16 cellular contexts compared by ENCODE assay signal in the genomic region with DNA sequence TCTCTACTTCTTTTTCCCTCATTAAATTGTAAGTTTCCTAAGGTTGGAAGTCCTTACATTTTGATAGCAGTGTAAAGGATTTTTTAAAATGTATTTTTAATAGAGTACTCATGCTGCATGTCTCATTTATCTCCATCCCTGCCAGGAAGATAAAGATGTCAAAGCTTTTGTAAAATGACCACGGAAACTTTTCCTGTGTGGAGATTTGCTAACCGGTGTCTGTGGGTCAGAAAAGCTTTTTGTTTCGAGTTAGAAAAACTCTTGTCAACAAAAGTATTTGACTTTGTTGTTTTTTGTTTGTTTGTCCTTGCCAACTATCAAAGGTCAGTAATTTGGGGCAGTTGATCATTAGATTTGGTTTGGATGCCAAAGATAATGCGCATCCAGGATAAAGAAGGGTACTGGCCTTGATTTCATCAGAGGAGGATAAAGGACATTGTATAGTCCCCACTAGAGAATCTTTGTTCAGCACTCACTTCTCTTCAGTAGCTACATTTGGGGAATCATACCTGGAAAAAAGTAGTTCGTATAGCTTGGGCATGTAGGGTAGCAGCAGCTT.
A peak's percentile ranks its signal among the peaks of the same experiment; 100 is the strongest.
DNase-seq lines count a peak whose midpoint lies in the region; ATAC-seq, FAIRE-seq and TF ChIP-seq lines count a peak whose summit lies in the region.
"Had no signal": no experiment of that assay in that cellular context is flagged by ENCODE, and none has a peak within 500 bp of the region (broad histone marks: within the 10 kb centered on the region; RNA-seq: fewer than 3 reads in every experiment).

No MANE protein-coding gene starts in this region.

- DNase-seq in activated T-cell treated with anti-CD3 and anti-CD28 coated beads, Interleukin-2, amount 50 U/mL, for 72 hours: no peak
- no peak for DNase-seq in activated T-cell treated with anti-CD3 and anti-CD28 coated beads, Interleukin-2, amount 50 U/mL, for 4 hours
- no peak for DNase-seq in T-cell
- no peak for DNase-seq in kidney
- DNase-seq in stimulated activated naive CD8-positive, alpha-beta T cell treated with anti-CD3 and anti-CD28 coated beads, Interleukin-15, amount 100 ng/mL, for 72 hours: no peak
- no peak for DNase-seq in activated CD4-positive, CD25-positive, alpha-beta regulatory T cell (lab: John Stamatoyannopoulos, UW)
- no peak for DNase-seq in activated gamma-delta T cell (lab: John Stamatoyannopoulos, UW)
- DNase-seq: caudate nucleus, DMS53, heart left ventricle, NCI-H1105, NCI-H2227 treated with DMSO at 0.1 percent for 48 hours, nucleus accumbens had no signal

- POLR2A ChIA-PET in T-cell (lab: Charles Lee): no interaction called here

- peaks cover 28 to 36% of the 10 kb centered on the region in 2 donors for H3K4me1 ChIP-seq in kidney (ENCODE audit: control insufficient read depth in 1 of 2, insufficient read depth in 1 of 2, low read depth in 1 of 2, low read length in 2 of 2)

- peak overlapping the region in 1 of 2 donors; percentile 9 for H3K9ac ChIP-seq in kidney (ENCODE audit: low read length in 2 of 2)

- no peaks in the 10 kb centered on the region for H3K9me3 ChIP-seq in kidney (ENCODE audit: control insufficient read depth in 1 of 2, low read length in 2 of 2)
- H3K9me3 ChIP-seq: heart left ventricle had no signal

- H3K36me3 ChIP-seq in kidney (ENCODE audit: control insufficient read depth in 1 of 2, insufficient read depth in 2 of 2, low read length in 2 of 2): no peaks in the 10 kb centered on the region

- peaks cover 76% of the 10 kb centered on the region for H3K4me1 Mint-ChIP-seq in activated T-cell treated with anti-CD3 and anti-CD28 coated beads, Interleukin-2, amount 50 U/mL, for 72 hours (ENCODE audit: low read depth)
- peaks cover 58% of the 10 kb centered on the region for H3K4me1 Mint-ChIP-seq in activated T-cell treated with anti-CD3 and anti-CD28 coated beads, Interleukin-2, amount 50 U/mL, for 4 hours (ENCODE audit: low read depth)
- H3K4me1 Mint-ChIP-seq in T-cell: peaks cover 46 to 67% (median 52%) of the 10 kb centered on the region in 3 donors
- H3K4me1 Mint-ChIP-seq in stimulated activated naive CD8-positive, alpha-beta T cell treated with anti-CD3 and anti-CD28 coated beads, Interleukin-15, amount 100 ng/mL, for 72 hours: peaks cover 77% of the 10 kb centered on the region

- no peak for FAIRE-seq in kidney (lab: Jason Lieb, UNC)

- no peak for ATAC-seq in activated T-cell treated with anti-CD3 and anti-CD28 coated beads, Interleukin-2, amount 50 U/mL, for 72 hours (replicated peaks in 1 of 2)
- no peak for ATAC-seq in activated T-cell treated with anti-CD3 and anti-CD28 coated beads, Interleukin-2, amount 50 U/mL, for 4 hours
- ATAC-seq in T-cell (replicated peaks in 1 of 4) (no peak), HG02852 (IDR thresholded peaks at IDR 0.05; ENCODE audit: unreplicated experiment) (no peak)
- ATAC-seq in stimulated activated naive CD8-positive, alpha-beta T cell treated with anti-CD3 and anti-CD28 coated beads, Interleukin-15, amount 100 ng/mL, for 72 hours: no peak
- ATAC-seq: activated CD4-positive, CD25-positive, alpha-beta regulatory T cell treated with anti-CD3 and anti-CD28 coated beads, Interleukin-2, amount 50 U/mL, for 24 hours had no signal

- H3K9me3 Mint-ChIP-seq in activated T-cell treated with anti-CD3 and anti-CD28 coated beads, Interleukin-2, amount 50 U/mL, for 72 hours: peaks cover 0 to 2% of the 10 kb centered on the region in 2 donors
- H3K9me3 Mint-ChIP-seq in activated T-cell treated with anti-CD3 and anti-CD28 coated beads, Interleukin-2, amount 50 U/mL, for 4 hours: no peaks in the 10 kb centered on the region
- no peaks in the 10 kb centered on the region for H3K9me3 Mint-ChIP-seq in T-cell
- H3K9me3 Mint-ChIP-seq in stimulated activated naive CD8-positive, alpha-beta T cell treated with anti-CD3 and anti-CD28 coated beads, Interleukin-15, amount 100 ng/mL, for 72 hours: no peaks in the 10 kb centered on the region
- H3K9me3 Mint-ChIP-seq: activated T-helper 2 cell treated with anti-CD3 and anti-CD28 coated beads, Interferon-gamma antibody, Interleukin-2, Interleukin-4, amounts not matched to agents 10 μg/mL and 5 μg/mL and 100 μg/mL, durations not matched to agents 14 hours and 24 hours and 36 hours had no signal

- H3K4me3 Mint-ChIP-seq in activated T-cell treated with anti-CD3 and anti-CD28 coated beads, Interleukin-2, amount 50 U/mL, for 72 hours: peak overlapping the region; percentile 32 to 75
- no peak overlapping the region for H3K4me3 Mint-ChIP-seq in activated T-cell treated with anti-CD3 and anti-CD28 coated beads, Interleukin-2, amount 50 U/mL, for 4 hours
- H3K4me3 Mint-ChIP-seq in T-cell: no peak overlapping the region
- peak overlapping the region in 1 of 2 donors; percentile 67 for H3K4me3 Mint-ChIP-seq in stimulated activated naive CD8-positive, alpha-beta T cell treated with anti-CD3 and anti-CD28 coated beads, Interleukin-15, amount 100 ng/mL, for 72 hours

- H3K27ac Mint-ChIP-seq in activated T-cell treated with anti-CD3 and anti-CD28 coated beads, Interleukin-2, amount 50 U/mL, for 72 hours: peak overlapping the region; percentile 95
- peak overlapping the region; percentile 77 to 80 for H3K27ac Mint-ChIP-seq in T-cell
- H3K27ac Mint-ChIP-seq in stimulated activated naive CD8-positive, alpha-beta T cell treated with anti-CD3 and anti-CD28 coated beads, Interleukin-15, amount 100 ng/mL, for 72 hours: peak overlapping the region; percentile 90 to 95
- H3K27ac Mint-ChIP-seq: activated T-helper 2 cell treated with anti-CD3 and anti-CD28 coated beads, Interferon-gamma antibody, Interleukin-2, Interleukin-4, amounts not matched to agents 10 μg/mL and 5 μg/mL and 100 μg/mL, durations not matched to agents 14 hours and 24 hours and 36 hours had no signal

- CTCF ChIA-PET in T-cell (lab: Charles Lee): no interaction called here

- no peak overlapping the region for H3K4me3 ChIP-seq in kidney (ENCODE audit: low read length in 2 of 2)
- H3K4me3 ChIP-seq: heart left ventricle had no signal

- no peak for TF ChIP-seq CTCF in kidney (IDR thresholded peaks at IDR 0.05; ENCODE audit: borderline replicate concordance, extremely low read depth, insufficient read depth)

- no peaks in the 10 kb centered on the region for H3K27me3 Mint-ChIP-seq in activated T-cell treated with anti-CD3 and anti-CD28 coated beads, Interleukin-2, amount 50 U/mL, for 72 hours (ENCODE audit: low read depth)
- H3K27me3 Mint-ChIP-seq in activated T-cell treated with anti-CD3 and anti-CD28 coated beads, Interleukin-2, amount 50 U/mL, for 4 hours (ENCODE audit: low read depth): no peaks in the 10 kb centered on the region
- no peaks in the 10 kb centered on the region for H3K27me3 Mint-ChIP-seq in T-cell
- no peaks in the 10 kb centered on the region for H3K27me3 Mint-ChIP-seq in stimulated activated naive CD8-positive, alpha-beta T cell treated with anti-CD3 and anti-CD28 coated beads, Interleukin-15, amount 100 ng/mL, for 72 hours

- peak overlapping the region; percentile 23 to 93 for H3K27ac ChIP-seq in kidney (ENCODE audit: low read depth in 2 of 2, low read length in 2 of 2)

- intact Hi-C loops in kidney (cut with DNase I): no loop called here

- peaks cover 23 to 48% of the 10 kb centered on the region in 2 donors for H3K36me3 Mint-ChIP-seq in activated T-cell treated with anti-CD3 and anti-CD28 coated beads, Interleukin-2, amount 50 U/mL, for 72 hours (ENCODE audit: insufficient read depth in 2 of 2)
- peaks cover 64% of the 10 kb centered on the region for H3K36me3 Mint-ChIP-seq in activated T-cell treated with anti-CD3 and anti-CD28 coated beads, Interleukin-2, amount 50 U/mL, for 4 hours (ENCODE audit: insufficient read depth)
- peaks cover 74% of the 10 kb centered on the region for H3K36me3 Mint-ChIP-seq in T-cell

Comparison
In these comparisons a context has a peak if more than half of its experiments do, and no peak if none do; other contexts are left out.
1. H3K4me3 Mint-ChIP-seq: peak in activated T-cell treated with anti-CD3 and anti-CD28 coated beads, Interleukin-2, amount 50 U/mL, for 72 hours (2 of 2); none in activated T-cell treated with anti-CD3 and anti-CD28 coated beads, Interleukin-2, amount 50 U/mL, for 4 hours (single experiment) and T-cell (0 of 3).
2. Peak in every context shown above with its lines, with median percentiles within 50 percentile points of each other: H3K27ac Mint-ChIP-seq.